Comparison of ENCODE assay signal across 1 cellular context in genomic region chr1:1062364-1063163, GRCh38.
TF ChIP-seq lines count a peak whose summit lies in the region.

No MANE protein-coding gene starts in this region.

TF ChIP-seq in IMR-90, 13 proteins besides CTCF, POLR2A, EP300 and RAD21:
- no peak for TF ChIP-seq RCOR1 (IDR thresholded peaks at IDR 0.05; ENCODE audit: insufficient replicate concordance, low read length)
- TF ChIP-seq MAFK (IDR thresholded peaks at IDR 0.05; ENCODE audit: low read depth, low read length), result no peak
- no peak for TF ChIP-seq NFE2L2 (IDR thresholded peaks at IDR 0.05; ENCODE audit: low read depth, low read length)
- no peak for TF ChIP-seq MXI1 (IDR thresholded peaks at IDR 0.05; ENCODE audit: borderline replicate concordance, low read depth, low read length)
- no peak for TF ChIP-seq BHLHE40 (IDR thresholded peaks at IDR 0.05; ENCODE audit: low read depth, low read length)
- no peak for TF ChIP-seq MAZ (IDR thresholded peaks at IDR 0.05; ENCODE audit: borderline replicate concordance, low read depth, low read length)
